ENCODE assay signal across 11 cellular contexts in the genomic region with DNA sequence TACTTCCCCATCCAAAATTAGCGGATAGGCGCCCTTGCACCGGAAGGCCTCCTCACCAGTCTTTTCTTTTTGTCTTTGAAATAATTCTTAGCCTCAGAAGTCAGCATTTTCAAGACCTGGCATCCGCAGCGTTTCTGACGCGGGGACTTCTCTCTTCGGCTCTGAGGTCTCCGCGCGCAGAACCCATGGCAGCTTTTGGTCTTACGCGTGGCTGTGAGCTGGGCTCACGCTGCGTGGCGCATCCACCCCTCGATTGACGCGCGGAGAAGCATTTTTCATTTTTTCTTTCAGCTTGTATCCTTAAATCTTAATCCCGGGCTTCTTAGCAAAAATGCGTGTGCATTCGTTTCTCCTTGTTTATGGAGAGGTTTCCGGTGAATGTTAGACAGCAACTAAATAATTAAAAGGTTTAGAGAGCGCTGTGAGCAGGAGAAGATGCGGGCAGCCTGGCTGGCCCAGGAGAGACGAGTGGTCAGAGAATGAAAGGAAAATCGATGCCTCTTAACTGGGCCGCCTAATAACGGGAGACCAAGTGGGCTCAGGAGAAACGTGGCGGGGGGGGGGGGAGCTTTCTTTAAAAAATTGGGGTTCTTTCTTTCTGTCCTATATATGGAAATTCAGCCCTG. TPM values are rescaled to one million over a fixed set of nuclear protein-coding genes. Genes with fewer than 3 reads are reported as not detected.
DNase-seq lines count a peak whose midpoint lies in the region; ATAC-seq lines count a peak whose summit lies in the region.
"Had no signal": no experiment of that assay in that cellular context is flagged by ENCODE, and none has a peak within 500 bp of the region (broad histone marks: within the 10 kb centered on the region; RNA-seq: fewer than 3 reads in every experiment).

No MANE protein-coding gene starts in this region.

- H3K9me3 Mint-ChIP-seq in activated naive CD4-positive, alpha-beta T cell treated with anti-CD3 and anti-CD28 coated beads, Interleukin-2, amount 50 U/mL, for 72 hours, result no peaks in the 10 kb centered on the region

- no peak for ATAC-seq in activated naive CD4-positive, alpha-beta T cell treated with anti-CD3 and anti-CD28 coated beads, Interleukin-2, amount 50 U/mL, for 72 hours
- no peak for ATAC-seq in GM18511 (IDR thresholded peaks at IDR 0.05; ENCODE audit: unreplicated experiment)
- no peak for ATAC-seq in GM19463 (IDR thresholded peaks at IDR 0.05; ENCODE audit: unreplicated experiment)

- in situ Hi-C loops in HAP-1 (cut with MboI; ENCODE audit: low sequenced_read_pairs), result no loop called here

- H3K27ac Mint-ChIP-seq in activated naive CD4-positive, alpha-beta T cell treated with anti-CD3 and anti-CD28 coated beads, Interleukin-2, amount 50 U/mL, for 72 hours, result peak overlapping the region; percentile 42 to 73

- H3K27me3 ChIP-seq in HAP-1 (ENCODE audit: low read depth), result no peaks in the 10 kb centered on the region

- no peaks in the 10 kb centered on the region for H3K36me3 ChIP-seq in HAP-1 (replicated peaks)
- H3K36me3 ChIP-seq: cardiac muscle cell, gastroesophageal sphincter had no signal

- peaks cover 6 to 25% of the 10 kb centered on the region in 2 donors for H3K36me3 Mint-ChIP-seq in activated naive CD4-positive, alpha-beta T cell treated with anti-CD3 and anti-CD28 coated beads, Interleukin-2, amount 50 U/mL, for 72 hours

- no peak overlapping the region for H3K4me3 ChIP-seq in HAP-1

- peaks cover 15% of the 10 kb centered on the region for H3K4me1 ChIP-seq in HAP-1

- H3K9me3 ChIP-seq in HAP-1, result no peaks in the 10 kb centered on the region
- H3K9me3 ChIP-seq: gastroesophageal sphincter had no signal

- peak; percentile 32 for DNase-seq in stimulated activated CD4-positive, alpha-beta T cell treated with anti-CD3 and anti-CD28 coated beads, Interleukin-4, amount 100 ng/mL, for 1 hour
- DNase-seq in stimulated activated CD4-positive, alpha-beta T cell treated with anti-CD3 and anti-CD28 coated beads, Interleukin-4, amount 100 ng/mL, for 24 hours, result no peak
- no peak for DNase-seq in activated naive CD4-positive, alpha-beta T cell treated with anti-CD3 and anti-CD28 coated beads, Interleukin-2, amount 50 U/mL, for 72 hours (ENCODE audit: low spot score in 2 of 2)
- peak; percentile 59 for DNase-seq in left kidney (ENCODE audit: low read depth, low spot score)
- no peak for DNase-seq in DMS 273 (lab: John Stamatoyannopoulos, UW; ENCODE audit: unreplicated experiment)
- no peak for DNase-seq in HAP-1 (ENCODE audit: low spot score in 2 of 2)
- DNase-seq: NCI-H1436 treated with DMSO at 0.1 percent for 48 hours had no signal

RNA-seq across cellular contexts. Expression of a gene that starts 2.0 kb away (rescaled TPM):
- 10 to 100 TPM in 1 of 2 donors, 1 to 10 TPM in 1; 5.7 to 28.9 TPM for total RNA-seq in activated naive CD4-positive, alpha-beta T cell treated with anti-CD3 and anti-CD28 coated beads, Interleukin-2, amount 50 U/mL, for 72 hours

Comparison
In these comparisons a context has a peak if more than half of its experiments do, and no peak if none do; other contexts are left out.
1. DNase-seq: peak in stimulated activated CD4-positive, alpha-beta T cell treated with anti-CD3 and anti-CD28 coated beads, Interleukin-4, amount 100 ng/mL, for 1 hour (single experiment) and left kidney (single experiment); none in stimulated activated CD4-positive, alpha-beta T cell treated with anti-CD3 and anti-CD28 coated beads, Interleukin-4, amount 100 ng/mL, for 24 hours (single experiment), activated naive CD4-positive, alpha-beta T cell treated with anti-CD3 and anti-CD28 coated beads, Interleukin-2, amount 50 U/mL, for 72 hours (0 of 2), DMS 273 (single experiment) and HAP-1 (0 of 2).